10 cellular contexts compared by ENCODE assay signal in the genomic region with DNA sequence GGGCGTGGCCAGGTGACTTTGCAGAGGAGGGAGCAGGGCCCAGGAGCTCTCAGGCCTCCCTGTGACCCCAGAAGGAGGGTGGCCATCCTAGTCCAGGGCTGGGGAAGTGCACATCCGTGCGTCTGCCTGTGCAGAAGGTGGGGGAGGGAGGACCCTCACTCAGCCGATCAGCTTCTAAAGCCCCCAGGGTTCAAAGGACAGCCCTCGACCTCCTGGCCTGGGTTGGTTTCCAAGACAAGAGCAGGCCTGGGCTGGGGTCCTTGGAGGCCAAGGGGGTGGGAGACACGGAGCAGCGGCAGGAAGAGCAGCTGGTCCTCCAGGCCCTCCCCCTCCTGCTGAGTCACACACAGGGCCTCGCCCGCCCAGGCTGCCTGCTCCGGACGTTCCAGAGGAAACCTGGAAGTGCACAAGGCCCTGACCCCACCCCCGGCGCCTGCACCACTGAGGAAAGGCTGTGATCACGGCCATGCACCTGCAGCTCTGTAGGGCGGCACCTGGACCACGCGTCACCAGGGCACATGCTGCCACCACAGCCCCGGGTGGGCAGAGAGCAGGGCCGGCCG.
A peak's percentile ranks its signal among the peaks of the same experiment; 100 is the strongest.
DNase-seq lines count a peak whose midpoint lies in the region; ATAC-seq, FAIRE-seq and TF ChIP-seq lines count a peak whose summit lies in the region.
"Had no signal": no experiment of that assay in that cellular context is flagged by ENCODE, and none has a peak within 500 bp of the region (broad histone marks: within the 10 kb centered on the region; RNA-seq: fewer than 3 reads in every experiment).

No MANE protein-coding gene starts in this region.

- no peak overlapping the region for H3K27ac Mint-ChIP-seq in activated CD4-positive, alpha-beta T cell treated with anti-CD3 and anti-CD28 coated beads, Interleukin-2, amount 10 ng/mL, durations not matched to agents 24 days and 14 days

- H3K4me3 ChIP-seq in HUES6 (ENCODE audit: low read depth, low read length) (no peak overlapping the region), keratinocyte (ENCODE audit: control insufficient read depth in 2 of 3, extremely low read depth in 1 of 3, insufficient read depth in 2 of 3, low read depth in 1 of 3, low read length in 3 of 3) (peak overlapping the region in 2 of 3 experiments; percentile 32 to 49), upper lobe of left lung (no peak overlapping the region), dorsolateral prefrontal cortex (no peak overlapping the region)

- peak overlapping the region; percentile 69 for H2AFZ ChIP-seq in keratinocyte (ENCODE audit: control insufficient read depth, low read length)

- no peak for TF ChIP-seq POLR2A in upper lobe of left lung (IDR thresholded peaks at IDR 0.05)

- TF ChIP-seq CTCF in keratinocyte (optimal IDR thresholded peaks at IDR 0.05 in 1 of 3, IDR thresholded peaks at IDR 0.05 in 1 of 3, conservative IDR thresholded peaks at IDR 0.05 in 1 of 3; ENCODE audit: extremely low read depth in 1 of 3, insufficient read depth in 2 of 3, low read length in 3 of 3) = no peak
- no peak for TF ChIP-seq CTCF in upper lobe of left lung (IDR thresholded peaks at IDR 0.05)
- no peak for TF ChIP-seq CTCF in dorsolateral prefrontal cortex (IDR thresholded peaks at IDR 0.05 in 54 of 56, conservative IDR thresholded peaks at IDR 0.05 in 2 of 56; ENCODE audit: low read depth in 1 of 56, partially characterized antibody in 56 of 56)

- H3K9me1 ChIP-seq in keratinocyte (ENCODE audit: control insufficient read depth, extremely low read depth, insufficient read depth, low read length) = no peaks in the 10 kb centered on the region

- H3K79me2 ChIP-seq in keratinocyte (ENCODE audit: control insufficient read depth, insufficient read depth, low read length) = no peaks in the 10 kb centered on the region

- H3K4me3 Mint-ChIP-seq in activated CD4-positive, alpha-beta T cell treated with anti-CD3 and anti-CD28 coated beads, Interleukin-2, amount 10 ng/mL, durations not matched to agents 24 days and 14 days = no peak overlapping the region

- H3K36me3 Mint-ChIP-seq in activated CD4-positive, alpha-beta T cell treated with anti-CD3 and anti-CD28 coated beads, Interleukin-2, amount 10 ng/mL, durations not matched to agents 24 days and 14 days (ENCODE audit: low read depth) = no peaks in the 10 kb centered on the region

- intact Hi-C loops in activated CD4-positive, alpha-beta T cell treated with anti-CD3 and anti-CD28 coated beads, Interleukin-2, amount 10 ng/mL, durations not matched to agents 24 days and 14 days (cut with micrococcal nuclease) = no loop called here
- intact Hi-C loops in dorsolateral prefrontal cortex (cut with DNase I) = no loop called here

- H3K9me3 Mint-ChIP-seq in activated CD4-positive, alpha-beta T cell treated with anti-CD3 and anti-CD28 coated beads, Interleukin-2, amount 10 ng/mL, durations not matched to agents 24 days and 14 days = no peaks in the 10 kb centered on the region

- peak overlapping the region; percentile 75 for H3K4me2 ChIP-seq in keratinocyte (ENCODE audit: control insufficient read depth, extremely low read depth, insufficient read depth, low read depth, low read length)

- no peaks in the 10 kb centered on the region for H3K36me3 ChIP-seq in HUES6 (ENCODE audit: control insufficient read depth, insufficient read depth, low read length)
- no peaks in the 10 kb centered on the region for H3K36me3 ChIP-seq in keratinocyte (ENCODE audit: control insufficient read depth in 2 of 2, extremely low read depth in 1 of 2, insufficient read depth in 2 of 2, low read length in 2 of 2)
- no peaks in the 10 kb centered on the region for H3K36me3 ChIP-seq in upper lobe of left lung

- peaks cover 3% of the 10 kb centered on the region for H3K27me3 Mint-ChIP-seq in activated CD4-positive, alpha-beta T cell treated with anti-CD3 and anti-CD28 coated beads, Interleukin-2, amount 10 ng/mL, durations not matched to agents 24 days and 14 days

- dilution Hi-C loops in keratinocyte (cut with MboI; ENCODE audit: extremely low pct_ligation_motif_present, low sequenced_read_pairs) = no loop called here

- H3K4me1 Mint-ChIP-seq in activated CD4-positive, alpha-beta T cell treated with anti-CD3 and anti-CD28 coated beads, Interleukin-2, amount 10 ng/mL, durations not matched to agents 24 days and 14 days = no peaks in the 10 kb centered on the region

- TF ChIP-seq EP300 in upper lobe of left lung (IDR thresholded peaks at IDR 0.05) = no peak

- no peaks in the 10 kb centered on the region for H4K20me1 ChIP-seq in keratinocyte (ENCODE audit: control insufficient read depth, extremely low read depth, insufficient read depth, low read length)

- H3K4me1 ChIP-seq in HUES6 (ENCODE audit: control insufficient read depth, insufficient read depth, low read length) (peaks cover 9% of the 10 kb centered on the region; the same call in 1 of the 2 replicates), keratinocyte (ENCODE audit: control insufficient read depth, extremely low read depth, insufficient read depth, low read length) (peaks cover 14% of the 10 kb centered on the region), upper lobe of left lung (no peaks in the 10 kb centered on the region)

- H3K27me3 ChIP-seq in HUES6 (ENCODE audit: control insufficient read depth, insufficient read depth, low read length) (no peaks in the 10 kb centered on the region), keratinocyte (ENCODE audit: control insufficient read depth, extremely low read depth, insufficient read depth, low read length) (peaks cover 6% of the 10 kb centered on the region), upper lobe of left lung (no peaks in the 10 kb centered on the region), dorsolateral prefrontal cortex (peaks cover 0 to 5% (median 0%) of the 10 kb centered on the region in 45 donors)

- H3K9ac ChIP-seq in HUES6 (ENCODE audit: low read length) = peak overlapping the region; percentile 22
- peak overlapping the region; percentile 50 for H3K9ac ChIP-seq in keratinocyte (ENCODE audit: control insufficient read depth, extremely low read depth, insufficient read depth, low read length)

- H3K27ac ChIP-seq in HUES6 (ENCODE audit: low read depth, low read length) (no peak overlapping the region; the same call in 1 of the 2 replicates), keratinocyte (ENCODE audit: control insufficient read depth, insufficient read depth, low read length) (peak overlapping the region; percentile 52), upper lobe of left lung (no peak overlapping the region), dorsolateral prefrontal cortex (no peak overlapping the region)

- H3K9me3 ChIP-seq in HUES6 (ENCODE audit: control insufficient read depth, insufficient read depth, low read depth, low read length) (peaks cover 14% of the 10 kb centered on the region; the same call in 1 of the 2 replicates), keratinocyte (ENCODE audit: control insufficient read depth, low read depth, low read length) (peaks cover 2% of the 10 kb centered on the region), upper lobe of left lung (peaks cover 0 to 5% (median 2%) of the 10 kb centered on the region in 4 donors)

- peak; percentile 56 for FAIRE-seq in keratinocyte (lab: Jason Lieb, UNC)

- DNase-seq in astrocyte of the hippocampus (ENCODE audit: low read depth, low spot score) (peak; percentile 76), keratinocyte (ENCODE audit: low read depth, low spot score) (no peak), upper lobe of left lung (no peak), dorsolateral prefrontal cortex (no peak)
- DNase-seq in activated CD4-positive, alpha-beta T cell treated with anti-CD3 and anti-CD28 coated beads, Interleukin-2, amount 10 ng/mL, durations not matched to agents 24 days and 14 days = no peak
- DNase-seq: activated CD4-positive, CD25-positive, alpha-beta regulatory T cell; foreskin melanocyte; NCI-H446 had no signal

- ATAC-seq in upper lobe of left lung (ENCODE audit: low FRiP score in 2 of 2) (peak; percentile 7 to 60), GM18909 (IDR thresholded peaks at IDR 0.05; ENCODE audit: poor library complexity, unreplicated experiment) (no peak)

- WGBS in upper lobe of left lung, 2 donors = 33 to 43% methylated on average over 4 to 14 of the region's 20 CpGs

Comparison
In these comparisons a context has a peak if more than half of its experiments do, and no peak if none do; other contexts are left out.
1. H3K4me3 ChIP-seq: peak in keratinocyte (2 of 3); none in HUES6 (single experiment), upper lobe of left lung (0 of 4) and dorsolateral prefrontal cortex (0 of 59).